Comparison of ENCODE assay signal across 8 cellular contexts in the genomic region with DNA sequence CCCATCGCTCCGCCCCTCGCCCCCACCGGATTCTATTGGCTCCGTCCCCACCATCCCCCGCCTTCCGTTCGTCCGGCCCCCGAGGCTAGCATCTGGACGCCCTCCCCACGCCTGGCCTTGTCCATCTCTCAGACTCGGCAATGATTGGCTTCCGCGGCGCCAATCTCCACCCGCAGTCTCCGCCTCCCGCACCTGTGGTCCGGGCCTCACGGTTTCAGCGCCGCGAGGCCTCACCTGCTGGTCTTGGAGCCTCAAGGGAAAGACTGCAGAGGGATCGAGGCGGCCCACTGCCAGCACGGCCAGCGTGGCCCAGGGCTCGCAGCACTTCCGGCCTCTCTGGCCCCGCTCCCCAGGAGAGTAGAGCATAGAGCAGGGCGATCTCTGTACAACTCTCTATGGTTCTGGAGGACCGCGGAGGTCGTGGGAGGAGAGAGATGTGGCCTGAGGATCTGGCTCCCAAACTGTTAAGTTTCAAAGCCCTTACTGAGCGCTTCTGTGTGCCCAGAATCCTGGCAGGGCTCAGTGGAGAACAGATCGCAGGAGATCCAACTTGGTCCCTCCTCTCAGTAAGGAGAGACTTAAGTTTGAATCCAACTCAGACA. TPM values are rescaled to one million over a fixed set of nuclear protein-coding genes. Genes with fewer than 3 reads are reported as not detected.
DNase-seq lines count a peak whose midpoint lies in the region; ATAC-seq and TF ChIP-seq lines count a peak whose summit lies in the region.

A gene (minus strand): TSS at position 329 of the 602 bp plus-strand sequence. CDS start 543 bp downstream, outside the sequence.

- H3K36me3 Mint-ChIP-seq in activated naive CD4-positive, alpha-beta T cell treated with anti-CD3 and anti-CD28 coated beads, Interleukin-2, amount 50 U/mL, for 24 hours: peaks cover 7% of the 10 kb centered on the region
- no peaks in the 10 kb centered on the region for H3K36me3 Mint-ChIP-seq in glutamatergic neuron (ENCODE audit: unreplicated experiment)
- H3K36me3 Mint-ChIP-seq in osteocyte (ENCODE audit: unreplicated experiment): peaks cover 3% of the 10 kb centered on the region

- H3K4me2 ChIP-seq in Loucy (ENCODE audit: low read depth, low read length, poor library complexity, severe bottlenecking): peak within 1 kb of the TSS; percentile 84

- no peaks in the 10 kb centered on the region for H3K9me3 Mint-ChIP-seq in activated naive CD4-positive, alpha-beta T cell treated with anti-CD3 and anti-CD28 coated beads, Interleukin-2, amount 50 U/mL, for 24 hours
- H3K9me3 Mint-ChIP-seq in glutamatergic neuron (ENCODE audit: unreplicated experiment): peaks cover 8% of the 10 kb centered on the region
- H3K9me3 Mint-ChIP-seq in osteocyte (ENCODE audit: unreplicated experiment): no peaks in the 10 kb centered on the region

- no peaks in the 10 kb centered on the region for H3K27me3 ChIP-seq in H7 (ENCODE audit: control insufficient read depth, insufficient read depth, low read length)
- H3K27me3 ChIP-seq in Loucy (ENCODE audit: insufficient read depth, low read length, poor library complexity, severe bottlenecking): no peaks in the 10 kb centered on the region
- no peaks in the 10 kb centered on the region for H3K27me3 ChIP-seq in RWPE2 (ENCODE audit: insufficient read depth, poor library complexity, severe bottlenecking)

- no peaks in the 10 kb centered on the region for H3K9me3 ChIP-seq in Loucy (ENCODE audit: insufficient read depth, low read depth, low read length)
- H3K9me3 ChIP-seq in RWPE2 (ENCODE audit: severe bottlenecking): no peaks in the 10 kb centered on the region

- H2AFZ ChIP-seq in Loucy (ENCODE audit: low read length): peak within 1 kb of the TSS; percentile 76

- peak within 1 kb of the TSS; percentile 92 for H3K4me3 Mint-ChIP-seq in activated naive CD4-positive, alpha-beta T cell treated with anti-CD3 and anti-CD28 coated beads, Interleukin-2, amount 50 U/mL, for 24 hours
- peak within 1 kb of the TSS; percentile 94 for H3K4me3 Mint-ChIP-seq in glutamatergic neuron (ENCODE audit: unreplicated experiment)
- H3K4me3 Mint-ChIP-seq in osteocyte (ENCODE audit: unreplicated experiment): peak within 1 kb of the TSS; percentile 93

- H3K79me2 ChIP-seq in Loucy (ENCODE audit: insufficient read depth, low read length): peaks cover 16% of the 10 kb centered on the region

- H3K27ac ChIP-seq in RWPE2 (ENCODE audit: poor library complexity, severe bottlenecking) (peak within 1 kb of the TSS; percentile 100), urinary bladder (ENCODE audit: low read depth) (peak within 1 kb of the TSS; percentile 97)

- TF ChIP-seq CTCF in Loucy (conservative IDR thresholded peaks at IDR 0.05; ENCODE audit: low read length) (no peak), RWPE2 (IDR thresholded peaks at IDR 0.05; ENCODE audit: poor library complexity, severe bottlenecking) (no peak), glutamatergic neuron (IDR thresholded peaks at IDR 0.05; ENCODE audit: partially characterized antibody, unreplicated experiment) (no peak), osteocyte (IDR thresholded peaks at IDR 0.05) (no peak)

- DNase-seq in GF-D8 (lab: John Stamatoyannopoulos, UW) (peak; percentile 85), H7 (peak; percentile 100), RWPE2 (ENCODE audit: low spot score) (peak; percentile 100), glutamatergic neuron (peak; percentile 97), osteocyte (ENCODE audit: extremely low spot score, unreplicated experiment) (peak; percentile 97)

- peak within 1 kb of the TSS; percentile 79 for H3K9ac ChIP-seq in Loucy (ENCODE audit: low read depth, low read length, poor library complexity, severe bottlenecking)

- H3K4me3 ChIP-seq in H7 (ENCODE audit: insufficient read depth, low read depth, low read length) (peak within 1 kb of the TSS; percentile 72), Loucy (ENCODE audit: low read length, poor library complexity, severe bottlenecking) (peak within 1 kb of the TSS; percentile 80), RWPE2 (ENCODE audit: severe bottlenecking) (peak within 1 kb of the TSS; percentile 46), urinary bladder (ENCODE audit: low read depth, low read length) (peak within 1 kb of the TSS; percentile 62)

- H3F3A ChIP-seq in Loucy (ENCODE audit: low read depth): 0 out of 2 replicates have a peak, but pooled peaks cover 3% of the 10 kb centered on the region

- ATAC-seq in RWPE2 (ENCODE audit: low read depth): peak; percentile 85

- H3K9me2 ChIP-seq in Loucy (replicated peaks; ENCODE audit: low read depth, low read length): no peaks in the 10 kb centered on the region

- under 1% methylated on average over 37 of the region's 37 CpGs for WGBS in urinary bladder

- no peaks in the 10 kb centered on the region for H3K27me3 Mint-ChIP-seq in activated naive CD4-positive, alpha-beta T cell treated with anti-CD3 and anti-CD28 coated beads, Interleukin-2, amount 50 U/mL, for 24 hours
- H3K27me3 Mint-ChIP-seq in glutamatergic neuron (ENCODE audit: unreplicated experiment) (peaks cover 15% of the 10 kb centered on the region), osteocyte (ENCODE audit: unreplicated experiment) (no peaks in the 10 kb centered on the region)

- peaks cover 4% of the 10 kb centered on the region for H3K36me3 ChIP-seq in H7 (replicated peaks; ENCODE audit: control insufficient read depth, insufficient read depth, low read length)
- no peaks in the 10 kb centered on the region for H3K36me3 ChIP-seq in Loucy (ENCODE audit: insufficient read depth, low read length)
- H3K36me3 ChIP-seq in RWPE2 (ENCODE audit: low read depth): peaks cover 25% of the 10 kb centered on the region
- H3K36me3 ChIP-seq in urinary bladder (ENCODE audit: insufficient read depth): no peaks in the 10 kb centered on the region

- peaks cover 32% of the 10 kb centered on the region for H3K4me1 ChIP-seq in Loucy (ENCODE audit: insufficient read depth, low read length, poor library complexity, severe bottlenecking)
- H3K4me1 ChIP-seq in RWPE2 (ENCODE audit: insufficient read depth, poor library complexity, severe bottlenecking): peaks cover 17% of the 10 kb centered on the region
- H3K4me1 ChIP-seq in urinary bladder (ENCODE audit: insufficient read depth): peaks cover 3% of the 10 kb centered on the region

- H3K4me1 Mint-ChIP-seq in activated naive CD4-positive, alpha-beta T cell treated with anti-CD3 and anti-CD28 coated beads, Interleukin-2, amount 50 U/mL, for 24 hours: peaks cover 62% of the 10 kb centered on the region
- H3K4me1 Mint-ChIP-seq in glutamatergic neuron (ENCODE audit: low read depth, unreplicated experiment) (peaks cover 6% of the 10 kb centered on the region), osteocyte (ENCODE audit: unreplicated experiment) (peaks cover 47% of the 10 kb centered on the region)

- H4K20me1 ChIP-seq in Loucy (ENCODE audit: insufficient read depth, low read length, poor library complexity, severe bottlenecking): peaks cover 5% of the 10 kb centered on the region

- H3K27ac Mint-ChIP-seq in activated naive CD4-positive, alpha-beta T cell treated with anti-CD3 and anti-CD28 coated beads, Interleukin-2, amount 50 U/mL, for 24 hours: peak within 1 kb of the TSS; percentile 94
- H3K27ac Mint-ChIP-seq in glutamatergic neuron (ENCODE audit: unreplicated experiment): peak within 1 kb of the TSS; percentile 98
- peak within 1 kb of the TSS; percentile 99 for H3K27ac Mint-ChIP-seq in osteocyte (ENCODE audit: unreplicated experiment)

RNA-seq across cellular contexts. Expression of the gene that starts here (rescaled TPM):
- total RNA-seq in H7 (2014; rRNA removed; shearing (Covaris generic)): 68.5 and 76.6 TPM in 2 replicates
- total RNA-seq in glutamatergic neuron (ENCODE audit: unreplicated experiment): 65.7 TPM
- total RNA-seq in osteocyte: 96.7 and 117 TPM in 2 replicates
- total RNA-seq in urinary bladder: 64.0 TPM
- 50.3 TPM for polyA plus RNA-seq in urinary bladder

Comparison
In these comparisons a context has a peak if more than half of its experiments do, and no peak if none do; other contexts are left out.
1. Peak in every context shown above with its lines: DNase-seq, ATAC-seq, H3K4me3 ChIP-seq and H3K27ac ChIP-seq.